8 cellular contexts compared by ENCODE assay signal in the genomic region with DNA sequence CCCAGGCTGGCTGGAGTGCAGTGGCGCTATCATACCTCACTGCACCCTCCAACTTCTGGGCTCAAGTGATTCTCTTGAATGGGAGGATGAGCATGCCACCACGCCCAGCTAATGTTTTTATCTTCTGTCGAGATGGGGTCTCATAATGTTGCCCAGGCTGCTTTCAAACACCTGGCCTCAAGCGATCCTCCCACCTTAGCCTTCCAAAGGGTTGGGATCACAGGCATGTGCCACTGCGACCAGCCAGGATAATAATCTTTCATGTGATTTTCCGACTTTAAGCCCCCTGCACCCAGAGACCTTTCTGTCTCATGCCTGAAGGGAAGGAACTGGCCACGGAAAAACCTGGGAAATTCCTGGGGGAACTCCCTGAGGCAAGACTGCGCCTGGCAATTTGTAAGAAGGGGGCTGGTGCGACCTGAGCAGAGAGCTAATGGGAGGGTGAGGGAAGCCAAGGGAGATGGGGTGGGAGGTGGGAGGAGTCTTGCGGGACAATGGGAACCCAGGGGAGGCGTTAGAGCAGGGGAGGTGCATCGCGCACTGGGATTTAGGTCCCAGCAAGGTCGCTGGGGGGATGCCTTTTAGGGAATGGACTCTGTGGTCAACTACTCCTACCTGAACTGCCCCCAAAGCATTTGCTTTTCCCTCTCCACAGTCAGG. TPM values are rescaled to one million over a fixed set of nuclear protein-coding genes. Genes with fewer than 3 reads are reported as not detected.
DNase-seq lines count a peak whose midpoint lies in the region; ATAC-seq and TF ChIP-seq lines count a peak whose summit lies in the region.

No MANE protein-coding gene starts in this region.

- POLR2A ChIA-PET in AG04449 (lab: Yijun Ruan, JAX), result interaction anchor here (0.5 to 1.6 kb wide), 3 partner anchors 57 to 70 kb away, joined by 3 to 14 read pairs (median 5); no protein-coding TSS in a partner anchor

- H3K4me1 ChIP-seq in mesenchymal stem cell (ENCODE audit: control insufficient read depth, insufficient read depth, low read depth, low read length), result peaks cover 12% of the 10 kb centered on the region

- WGBS in mesenchymal stem cell, result 62% methylated on average over 10 of the region's 14 CpGs

- ATAC-seq in HG03439 (IDR thresholded peaks at IDR 0.05; ENCODE audit: unreplicated experiment) (no peak), HG03457 (IDR thresholded peaks at IDR 0.05; ENCODE audit: unreplicated experiment) (no peak)

- H2AFZ ChIP-seq in mesenchymal stem cell (ENCODE audit: low read depth, low read length), result no peak overlapping the region

- peaks cover 27% of the 10 kb centered on the region for H3K79me1 ChIP-seq in mesenchymal stem cell (replicated peaks; ENCODE audit: low read length, poor library complexity, severe bottlenecking)

- TF ChIP-seq CTCF in AG04449 (IDR thresholded peaks at IDR 0.05; ENCODE audit: insufficient read depth, low read length, missing control alignments), result no peak
- TF ChIP-seq CTCF in HFF-Myc (IDR thresholded peaks at IDR 0.05; ENCODE audit: low read depth, low read length, missing control alignments), result no peak

- CTCF ChIA-PET in AG04449 (lab: Yijun Ruan, JAX), result interaction anchor here (0.6 to 24.2 kb wide), 15 partner anchors 8 to 197 kb away, joined by 3 to 666 read pairs (median 8); partner anchors contain the start of genes ARRDC2, RPL18A and SLC5A5

- DNase-seq in AG04449 (ENCODE audit: low read depth, low spot score) (no peak), HFF-Myc (ENCODE audit: extremely low read depth, low read depth) (no peak), astrocyte of the hippocampus (ENCODE audit: low read depth, low spot score) (peak; percentile 50), mesenchymal stem cell (peak; percentile 49), DMS53 (lab: John Stamatoyannopoulos, UW) (no peak), ureter (ENCODE audit: low spot score) (no peak)

- no peak overlapping the region for H3K18ac ChIP-seq in mesenchymal stem cell (ENCODE audit: low read depth in 1 of 2, low read length in 2 of 2)

- H3K14ac ChIP-seq in mesenchymal stem cell (ENCODE audit: low read length in 2 of 2), result no peak overlapping the region

- H3K27me3 ChIP-seq in mesenchymal stem cell (ENCODE audit: control insufficient read depth in 1 of 2, insufficient read depth in 1 of 2, low read length in 2 of 2), result peaks cover 0 to 6% of the 10 kb centered on the region in 2 experiments

- H4K8ac ChIP-seq in mesenchymal stem cell (ENCODE audit: low read length), result peak overlapping the region; percentile 65

- peak overlapping the region; percentile 95 for H3K9ac ChIP-seq in mesenchymal stem cell (ENCODE audit: low read length)

- H3K36me3 ChIP-seq in mesenchymal stem cell (ENCODE audit: control insufficient read depth in 1 of 2, insufficient read depth in 2 of 2, low read depth in 1 of 2, low read length in 2 of 2), result peaks cover 0 to 10% of the 10 kb centered on the region in 2 experiments

- H4K91ac ChIP-seq in mesenchymal stem cell (ENCODE audit: low read length), result no peak overlapping the region

- H3K4me3 ChIP-seq in AG04449 (ENCODE audit: low read depth, low read length), result peak overlapping the region; percentile 84
- peak overlapping the region; percentile 99 for H3K4me3 ChIP-seq in HFF-Myc (replicated peaks; ENCODE audit: low read depth, low read length)
- H3K4me3 ChIP-seq in mesenchymal stem cell (ENCODE audit: insufficient read depth in 1 of 2, low read depth in 1 of 2, low read length in 2 of 2), result peak overlapping the region in 1 of 2 experiments; percentile 90

- H2BK15ac ChIP-seq in mesenchymal stem cell (ENCODE audit: low read depth, poor library complexity, severe bottlenecking), result no peak overlapping the region

- H3K4me2 ChIP-seq in mesenchymal stem cell (ENCODE audit: low read length, poor library complexity, severe bottlenecking), result no peak overlapping the region

- H2BK12ac ChIP-seq in mesenchymal stem cell (ENCODE audit: low read length in 2 of 2), result no peak overlapping the region

- no peak overlapping the region for H2AK5ac ChIP-seq in mesenchymal stem cell (ENCODE audit: low read length, severe bottlenecking)

- no peak overlapping the region for H3K27ac ChIP-seq in mesenchymal stem cell (ENCODE audit: low read length, poor library complexity, severe bottlenecking)

- no peak overlapping the region for H2BK120ac ChIP-seq in mesenchymal stem cell (ENCODE audit: low read depth, low read length)

- H3K9me3 ChIP-seq in mesenchymal stem cell (ENCODE audit: control insufficient read depth, low read length), result no peaks in the 10 kb centered on the region

- no peak overlapping the region for H3K4ac ChIP-seq in mesenchymal stem cell (ENCODE audit: low read depth in 1 of 2, low read length in 2 of 2)

- H2BK5ac ChIP-seq in mesenchymal stem cell (ENCODE audit: low read depth, low read length, poor library complexity, severe bottlenecking), result no peak overlapping the region

- no peak overlapping the region for H3K23ac ChIP-seq in mesenchymal stem cell (ENCODE audit: low read length in 2 of 2)

RNA-seq across cellular contexts. Expression of gene CCDC124, which starts 1.2 kb away (rescaled TPM):
- polyA plus RNA-seq in mesenchymal stem cell (2013, experiment 1 of 2), result 72.1 TPM
- polyA plus RNA-seq in mesenchymal stem cell (2013, experiment 2 of 2), result 72.7 TPM
- 43.6 TPM for total RNA-seq in ureter

RNA-seq across cellular contexts. Expression of gene KCNN1, which starts 35.2 kb away (rescaled TPM):
- polyA plus RNA-seq in mesenchymal stem cell (2013, experiment 1 of 2), result 0.12 TPM
- 0.15 TPM for polyA plus RNA-seq in mesenchymal stem cell (2013, experiment 2 of 2)
- 0.34 TPM for total RNA-seq in ureter

RNA-seq across cellular contexts. Expression of gene SLC5A5, which starts 59.9 kb away (rescaled TPM):
- polyA plus RNA-seq in mesenchymal stem cell (2013, experiment 1 of 2), result not detected
- polyA plus RNA-seq in mesenchymal stem cell (2013, experiment 2 of 2), result not detected
- 0.13 TPM for total RNA-seq in ureter

Comparison
In these comparisons a context has a peak if more than half of its experiments do, and no peak if none do; other contexts are left out.
1. DNase-seq: peak in astrocyte of the hippocampus (single experiment) and mesenchymal stem cell (single experiment); none in AG04449 (single experiment), HFF-Myc (single experiment), DMS53 (single experiment) and ureter (single experiment).